Comparison of ENCODE assay signal across 8 cellular contexts in the genomic region with DNA sequence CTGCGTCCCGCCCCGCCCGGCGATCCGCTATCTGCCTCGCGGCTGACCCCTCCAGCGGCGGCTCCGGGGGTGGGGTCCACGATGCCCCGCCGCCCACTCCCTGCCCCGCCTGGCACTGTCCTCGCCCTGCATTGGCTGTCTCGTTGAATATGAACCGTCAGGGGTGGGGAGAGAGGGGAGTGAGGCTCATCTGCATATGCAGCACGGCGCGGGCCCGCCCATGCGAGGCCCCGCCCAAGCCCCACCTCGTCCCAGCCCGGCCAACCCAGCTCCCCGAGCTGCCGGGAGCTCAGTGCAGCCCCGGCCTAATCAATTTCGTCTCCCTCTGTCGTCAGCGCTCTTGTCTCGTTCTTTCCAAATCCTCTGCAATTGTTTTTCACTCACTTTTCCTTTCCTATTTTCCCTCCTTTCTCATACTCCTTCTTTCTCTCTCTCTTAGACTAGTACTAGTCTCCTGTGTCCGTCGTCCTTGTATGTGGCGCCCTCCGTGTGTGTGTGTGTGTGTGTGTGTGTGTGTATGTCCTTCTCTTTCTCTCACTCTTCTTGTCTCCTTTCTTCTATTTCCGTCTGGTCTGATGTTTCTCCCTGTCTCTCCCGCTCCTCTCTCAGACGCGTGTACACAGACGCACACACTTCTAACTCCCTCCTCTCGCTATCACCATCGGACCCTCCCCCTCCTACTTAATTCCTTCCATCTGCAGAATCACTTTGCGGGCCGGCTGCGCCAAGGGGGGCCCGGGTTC. TPM values are rescaled to one million over a fixed set of nuclear protein-coding genes. Genes with fewer than 3 reads are reported as not detected.
A peak's percentile ranks its signal among the peaks of the same experiment; 100 is the strongest.
DNase-seq lines count a peak whose midpoint lies in the region; ATAC-seq and TF ChIP-seq lines count a peak whose summit lies in the region.

No MANE protein-coding gene starts in this region.

- H3K4me3 ChIP-seq in Caco-2 (ENCODE audit: low read depth, low read length) (peak overlapping the region; percentile 77), HUES6 (ENCODE audit: low read depth, low read length) (peak overlapping the region; percentile 80), OCI-LY1 (ENCODE audit: low read depth, low read length, poor library complexity, severe bottlenecking) (peak overlapping the region; percentile 58)

- peak; percentile 87 for ATAC-seq in GM21515 (IDR thresholded peaks at IDR 0.05; ENCODE audit: unreplicated experiment)

- no peaks in the 10 kb centered on the region for H3K9me3 ChIP-seq in Caco-2
- H3K9me3 ChIP-seq in HUES6 (ENCODE audit: control insufficient read depth, insufficient read depth, low read depth, low read length) = no peaks in the 10 kb centered on the region
- H3K9me3 ChIP-seq in OCI-LY1 (ENCODE audit: low read length) = no peaks in the 10 kb centered on the region

- no peaks in the 10 kb centered on the region for H3K27me3 Mint-ChIP-seq in Caco-2 (ENCODE audit: insufficient read depth, unreplicated experiment)

- H3K4me1 Mint-ChIP-seq in Caco-2 (ENCODE audit: low read depth, unreplicated experiment) = peaks cover 26% of the 10 kb centered on the region

- peak overlapping the region; percentile 59 for H3K4me2 ChIP-seq in OCI-LY1 (ENCODE audit: low read length)

- H3K36me3 Mint-ChIP-seq in Caco-2 (ENCODE audit: insufficient read depth, unreplicated experiment) = peaks cover 18% of the 10 kb centered on the region

- no peak overlapping the region for H3K27ac ChIP-seq in HUES6 (ENCODE audit: low read depth, low read length)
- H3K27ac ChIP-seq in OCI-LY1 (ENCODE audit: low read depth, low read length, poor library complexity, severe bottlenecking) = no peak overlapping the region

- H3K4me3 Mint-ChIP-seq in Caco-2 (ENCODE audit: unreplicated experiment) = peak overlapping the region; percentile 78

- H3F3A ChIP-seq in OCI-LY1 (ENCODE audit: insufficient read depth, low read length) = no peaks in the 10 kb centered on the region

- CTCF ChIA-PET in Caco-2 (lab: Charles Lee) = interaction anchor here (0.7 to 2.5 kb wide), 4 partner anchors 9 to 99 kb away, joined by 3 to 9 read pairs (median 8); no protein-coding TSS in a partner anchor

- H3K27me3 ChIP-seq in Caco-2 (replicated peaks; ENCODE audit: control insufficient read depth, insufficient read depth, low read length) = no peaks in the 10 kb centered on the region
- H3K27me3 ChIP-seq in HUES6 (ENCODE audit: control insufficient read depth, insufficient read depth, low read length) = peaks cover 31% of the 10 kb centered on the region
- H3K27me3 ChIP-seq in OCI-LY1 (ENCODE audit: insufficient read depth, low read length) = peaks cover 6% of the 10 kb centered on the region; the same call in 1 of the 2 replicates

- no peaks in the 10 kb centered on the region for H3K9me3 Mint-ChIP-seq in Caco-2 (ENCODE audit: unreplicated experiment)

- H2AFZ ChIP-seq in OCI-LY1 (ENCODE audit: low read length) = no peak overlapping the region

- H4K20me1 ChIP-seq in OCI-LY1 (ENCODE audit: insufficient read depth, low read length) = no peaks in the 10 kb centered on the region

- no peak overlapping the region for H3K27ac Mint-ChIP-seq in Caco-2 (ENCODE audit: unreplicated experiment)

- TF ChIP-seq CTCF in Caco-2 (IDR thresholded peaks at IDR 0.05; ENCODE audit: insufficient read depth in 1 of 2, low read depth in 1 of 2, low read length in 1 of 2, severe bottlenecking in 1 of 2, unreplicated experiment in 1 of 2) (peak in 1 of 2 experiments; percentile 10), OCI-LY1 (IDR thresholded peaks at IDR 0.05; ENCODE audit: low read length) (no peak)

- BruUV-seq in Caco-2 (replicated peaks; lab: Mats Ljungman, UMichigan) = no TSS peak

- POLR2A ChIA-PET in Caco-2 (lab: Charles Lee) = interaction anchor here (0.6 kb wide), 2 partner anchors 14 to 99 kb away, joined by 3 read pairs; partner anchors contain the start of gene PPIF

- H3K9ac ChIP-seq in HUES6 (ENCODE audit: low read length) (peak overlapping the region; percentile 59), OCI-LY1 (ENCODE audit: low read length) (no peak overlapping the region)

- H3K9me2 ChIP-seq in OCI-LY1 (ENCODE audit: low read depth, low read length) = no peaks in the 10 kb centered on the region

- H3K4me1 ChIP-seq in Caco-2 (peaks cover 9% of the 10 kb centered on the region; the same call in 1 of the 2 replicates), HUES6 (ENCODE audit: control insufficient read depth, insufficient read depth, low read length) (peaks cover 28% of the 10 kb centered on the region), OCI-LY1 (ENCODE audit: insufficient read depth, low read length, severe bottlenecking) (peaks cover 15% of the 10 kb centered on the region)

- DNase-seq in Caco-2 = peak; percentile 97
- DNase-seq in activated T-cell treated with anti-CD3 and anti-CD28 coated beads for 24 hours (ENCODE audit: low read depth) = peak; percentile 90
- DNase-seq in epidermal melanocyte (ENCODE audit: insufficient read length, low spot score) = peak; percentile 94
- peak; percentile 98 for DNase-seq in midbrain (lab: John Stamatoyannopoulos, UW)
- peak; percentile 91 to 94 for DNase-seq in stimulated activated CD8-positive, alpha-beta memory T cell treated with anti-CD3 and anti-CD28 coated beads, Interleukin-15, amount 100 ng/mL, for 4 hours (ENCODE audit: low read depth in 2 of 2)

- H3K79me2 ChIP-seq in OCI-LY1 (ENCODE audit: insufficient read depth, low read length) = no peaks in the 10 kb centered on the region

- H3K36me3 ChIP-seq in Caco-2 (ENCODE audit: control insufficient read depth, insufficient read depth, low read length) (no peaks in the 10 kb centered on the region), HUES6 (ENCODE audit: control insufficient read depth, insufficient read depth, low read length) (no peaks in the 10 kb centered on the region), OCI-LY1 (ENCODE audit: insufficient read depth, low read length) (no peaks in the 10 kb centered on the region)

- intact Hi-C loops in Caco-2 (cut with micrococcal nuclease; ENCODE audit: unreplicated experiment) = loop anchor here (2.0 kb wide), 1 partner anchor 21 kb away; no protein-coding TSS in a partner anchor

RNA-seq across cellular contexts. Expression of gene ZCCHC24, which starts 0.5 kb away (rescaled TPM):
- 2.5 and 3.1 TPM in 2 replicates for total RNA-seq in Caco-2 (2022)
